ENCODE assay signal across 1 cellular context in genomic region chr11:74282421-74282820, GRCh38.
TF ChIP-seq lines count a peak whose summit lies in the region.

No MANE protein-coding gene starts in this region.

TF ChIP-seq in IMR-90, 13 proteins besides CTCF, POLR2A, EP300 and RAD21:
- TF ChIP-seq NFE2L2 (IDR thresholded peaks at IDR 0.05; ENCODE audit: low read depth, low read length) (no peak), RCOR1 (IDR thresholded peaks at IDR 0.05; ENCODE audit: insufficient replicate concordance, low read length) (no peak), MXI1 (IDR thresholded peaks at IDR 0.05; ENCODE audit: borderline replicate concordance, low read depth, low read length) (no peak), MAFK (IDR thresholded peaks at IDR 0.05; ENCODE audit: low read depth, low read length) (no peak), MAZ (IDR thresholded peaks at IDR 0.05; ENCODE audit: borderline replicate concordance, low read depth, low read length) (no peak), CHD1 (IDR thresholded peaks at IDR 0.05; ENCODE audit: low read depth, low read length) (no peak), ELK1 (IDR thresholded peaks at IDR 0.05; ENCODE audit: borderline replicate concordance, low read depth, low read length) (no peak)
